1 cellular context compared by ENCODE assay signal in the genomic region with DNA sequence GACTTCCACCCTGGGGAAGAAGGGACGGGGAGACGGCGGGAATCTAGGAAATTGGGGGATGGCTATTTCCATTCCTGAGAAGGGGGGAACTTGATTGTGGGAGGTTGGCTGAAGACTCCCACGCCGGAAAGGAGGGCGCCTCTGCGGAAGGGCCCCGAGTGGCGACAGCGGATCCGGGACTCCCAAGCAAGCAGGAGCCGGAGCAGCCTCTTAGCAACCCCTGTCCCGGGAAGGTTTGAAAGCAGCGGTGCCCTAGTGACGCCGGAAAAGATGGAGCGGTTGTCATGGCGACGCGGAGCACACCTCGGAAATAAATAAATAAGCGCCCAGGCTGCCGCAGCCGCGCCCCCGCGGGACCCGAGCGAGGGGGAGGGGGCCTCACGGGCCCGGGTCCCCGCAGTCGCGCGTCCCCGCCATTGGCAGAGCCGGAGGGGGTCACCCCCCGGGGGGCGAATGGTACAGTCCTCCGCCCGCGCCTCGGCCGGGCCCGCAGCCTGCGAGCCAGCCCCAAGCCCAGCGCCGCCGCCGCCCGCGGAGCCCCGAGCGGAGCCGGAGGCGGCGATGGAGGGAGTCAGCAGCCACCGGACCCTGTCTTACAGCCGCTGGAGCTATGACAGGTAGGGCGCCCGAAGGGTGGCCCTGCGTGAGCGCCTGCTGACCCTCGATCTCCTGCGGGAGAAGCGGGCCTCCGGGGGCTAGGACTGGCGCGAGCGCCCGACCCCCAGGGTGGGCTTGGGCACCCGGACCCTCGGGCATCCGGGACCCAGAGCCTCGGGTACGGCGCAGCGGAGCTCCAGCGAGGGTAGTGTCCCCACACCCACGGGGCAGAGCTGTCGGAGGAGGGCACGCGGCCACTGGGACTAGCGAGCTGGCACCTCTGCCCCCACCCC.
TF ChIP-seq lines count a peak whose summit lies in the region.

No MANE protein-coding gene starts in this region.

TF ChIP-seq in GM23338, 12 proteins besides CTCF, POLR2A, EP300 and RAD21 (continued from another document):
- TF ChIP-seq EZH2phosphoT487 (IDR thresholded peaks at IDR 0.05; ENCODE audit: unreplicated experiment): no peak
- no peak for TF ChIP-seq POLR2AphosphoS5 (IDR thresholded peaks at IDR 0.05; ENCODE audit: low read depth)
- TF ChIP-seq ZNF114 (CRISPR knock-in tag; IDR thresholded peaks at IDR 0.05): no peak
- no peak for TF ChIP-seq STAT1 (IDR thresholded peaks at IDR 0.05; ENCODE audit: unreplicated experiment)
- no peak for TF ChIP-seq JUNB (IDR thresholded peaks at IDR 0.05; ENCODE audit: unreplicated experiment)
- TF ChIP-seq ZNF331 (CRISPR knock-in tag; IDR thresholded peaks at IDR 0.05; ENCODE audit: low read depth): no peak
TF ChIP-seq in GM23338: peak in this region for 0.
